7 cellular contexts compared by ENCODE assay signal in genomic region chr2:108594982-108595464, GRCh38.
DNase-seq lines count a peak whose midpoint lies in the region; ATAC-seq and TF ChIP-seq lines count a peak whose summit lies in the region.

No MANE protein-coding gene starts in this region.

- TF ChIP-seq CTCF in fibroblast of mammary gland (conservative IDR thresholded peaks at IDR 0.05; ENCODE audit: control insufficient read depth, insufficient read depth, low read depth, low read length) (no peak), gastrocnemius medialis (IDR thresholded peaks at IDR 0.05 in 4 of 5, conservative IDR thresholded peaks at IDR 0.05 in 1 of 5) (no peak)

- no peaks in the 10 kb centered on the region for H3K36me3 ChIP-seq in gastrocnemius medialis

- peak; percentile 67 for ATAC-seq in GM18907 (IDR thresholded peaks at IDR 0.05; ENCODE audit: unreplicated experiment)
- ATAC-seq in HG03139 (IDR thresholded peaks at IDR 0.05; ENCODE audit: unreplicated experiment), result peak; percentile 41
- ATAC-seq in gastrocnemius medialis, result peak; percentile 40 to 76

- H3K27me3 ChIP-seq in gastrocnemius medialis, result no peaks in the 10 kb centered on the region

- no peak for TF ChIP-seq POLR2A in gastrocnemius medialis (IDR thresholded peaks at IDR 0.05)

- H3K9me3 ChIP-seq in gastrocnemius medialis, result no peaks in the 10 kb centered on the region

- H3K4me3 ChIP-seq in fibroblast of mammary gland (ENCODE audit: control insufficient read depth, low read depth, low read length) (no peak overlapping the region), gastrocnemius medialis (no peak overlapping the region)

- H3K27ac ChIP-seq in gastrocnemius medialis, result peak overlapping the region; percentile 16 to 60 (median 50)

- peaks cover 48 to 52% of the 10 kb centered on the region in 2 donors for H3K4me1 ChIP-seq in gastrocnemius medialis

- peak; percentile 53 for DNase-seq in SKM-1 (lab: John Stamatoyannopoulos, UW; ENCODE audit: unreplicated experiment)
- peak; percentile 92 for DNase-seq in fibroblast of mammary gland (ENCODE audit: low read depth)
- DNase-seq in gastrocnemius medialis, result no peak
- no peak for DNase-seq in retina
- DNase-seq in COR-L47 (lab: John Stamatoyannopoulos, UW), result no peak

- intact Hi-C loops in gastrocnemius medialis (cut with DNase I; ENCODE audit: low total_unique reads), result loop anchor here (2.0 kb wide), 1 partner anchor 42 kb away; no protein-coding TSS in a partner anchor

- in situ Hi-C loops in gastrocnemius medialis (cut with MboI; ENCODE audit: low sequenced_read_pairs in 4 of 4), result loop anchor here in 1 of 4 donors (25.0 kb wide), 1 partner anchor 133 kb away; no protein-coding TSS in a partner anchor

Comparison
In these comparisons a context has a peak if more than half of its experiments do, and no peak if none do; other contexts are left out.
1. DNase-seq: peak in SKM-1 (single experiment) and fibroblast of mammary gland (single experiment); none in gastrocnemius medialis (0 of 2), retina (single experiment) and COR-L47 (single experiment).
2. Peak in every context shown above with its lines, with median percentiles within 50 percentile points of each other: ATAC-seq.